ENCODE assay signal across 31 cellular contexts in genomic region chr6:45877970-45878590, GRCh38.
"Had no signal": no experiment of that assay in that cellular context is flagged by ENCODE, and none has a peak within 500 bp of the region (broad histone marks: within the 10 kb centered on the region; RNA-seq: fewer than 3 reads in every experiment).

No MANE protein-coding gene starts in this region.

- H3K27me3 Mint-ChIP-seq: activated B cell treated with CpG ODN at 0.5 μM for 24 hours had no signal

- H3K4me3 ChIP-seq: adrenal gland, body of pancreas, breast epithelium, SJCRH30 had no signal

- H3K36me3 Mint-ChIP-seq: activated CD4-positive, alpha-beta memory T cell treated with anti-CD3 and anti-CD28 coated beads for 36 hours; activated naive CD4-positive, alpha-beta T cell treated with anti-CD3 and anti-CD28 coated beads, Interleukin-2, amount 50 U/mL, for 72 hours; T-cell had no signal

- ATAC-seq: activated naive CD4-positive, alpha-beta T cell treated with anti-CD3 and anti-CD28 coated beads, Interleukin-2, amount 50 U/mL, for 72 hours; activated T-cell treated with anti-CD3 and anti-CD28 coated beads, Interleukin-2, amount 50 U/mL, for 4 hours; body of pancreas; Panc1; T-cell; T-helper 17 cell had no signal

- H3K9me3 ChIP-seq: adrenal gland, body of pancreas, breast epithelium, SJCRH30, SK-N-SH had no signal

- H3K4me2 ChIP-seq: SK-N-SH had no signal

- DNase-seq: activated B cell treated with CpG ODN at 0.5 μM for 24 hours; activated CD4-positive, alpha-beta memory T cell treated with anti-CD3 and anti-CD28 coated beads for 36 hours; activated CD4-positive, alpha-beta T cell treated with anti-CD3 and anti-CD28 coated beads for 4 hours; activated CD4-positive, alpha-beta T cell treated with anti-CD3 and anti-CD28 coated beads, Interleukin-2, amount 50 U/mL, for 1 hour; activated CD4-positive, CD25-positive, alpha-beta regulatory T cell treated with anti-CD3 and anti-CD28 coated beads, Interleukin-2, amount 50 U/mL, for 72 hours; activated CD8-positive, alpha-beta memory T cell treated with anti-CD3 and anti-CD28 coated beads, Interleukin-2, amount 50 U/mL, for 4 hours; activated gamma-delta T cell treated with Interleukin-2 at 50 U/mL for 16 hours; activated naive CD4-positive, alpha-beta T cell treated with anti-CD3 and anti-CD28 coated beads for 36 hours; activated T-cell treated with anti-CD3 and anti-CD28 coated beads for 4 hours; activated T-cell treated with anti-CD3 and anti-CD28 coated beads, Interleukin-2, amount 50 U/mL, for 4 hours; adrenal gland; body of pancreas; KG1; MM.1S; MV-4-11; NCI-H1092; NCI-H1436 treated with DMSO at 0.1 percent for 48 hours; NCI-H1694 treated with DMSO at 0.1 percent for 48 hours; NCI-H2029; NCI-H345; NCI-H524 treated with DMSO at 0.1 percent for 48 hours; SHP77; SJCRH30; SK-N-SH; T-cell; T-helper 17 cell had no signal

- H3K4me1 Mint-ChIP-seq: activated B cell treated with CpG ODN at 0.5 μM for 24 hours, T-cell had no signal

- H3K27ac ChIP-seq: adrenal gland, body of pancreas, breast epithelium, SJCRH30, VCaP had no signal

- H3K27ac Mint-ChIP-seq: activated B cell treated with CpG ODN at 0.5 μM for 24 hours; activated CD4-positive, alpha-beta memory T cell treated with anti-CD3 and anti-CD28 coated beads for 36 hours; activated naive CD4-positive, alpha-beta T cell treated with anti-CD3 and anti-CD28 coated beads for 36 hours; activated naive CD4-positive, alpha-beta T cell treated with anti-CD3 and anti-CD28 coated beads, Interleukin-2, amount 50 U/mL, for 72 hours; activated T-helper 1 cell treated with anti-CD3 and anti-CD28 coated beads, Interleukin-12 subunit alpha, Interleukin-12 subunit beta, Interleukin-2, Interleukin-4 antibody, amounts not matched to agents 30 ng/mL and 10 ng/mL and 1 ng/mL, durations not matched to agents 14 hours and 24 hours and 36 hours; T-cell; T-helper 17 cell had no signal

- H3K27me3 ChIP-seq: adrenal gland, body of pancreas, breast epithelium, SJCRH30 had no signal

- H3K9me3 Mint-ChIP-seq: activated B cell treated with CpG ODN at 0.5 μM for 24 hours; activated CD4-positive, alpha-beta memory T cell treated with anti-CD3 and anti-CD28 coated beads for 36 hours; activated naive CD4-positive, alpha-beta T cell treated with anti-CD3 and anti-CD28 coated beads for 36 hours; activated T-cell treated with anti-CD3 and anti-CD28 coated beads, Interleukin-2, amount 50 U/mL, for 4 hours; activated T-helper 1 cell treated with anti-CD3 and anti-CD28 coated beads, Interleukin-12 subunit alpha, Interleukin-12 subunit beta, Interleukin-2, Interleukin-4 antibody, amounts not matched to agents 30 ng/mL and 10 ng/mL and 1 ng/mL, durations not matched to agents 14 hours and 24 hours and 36 hours had no signal

- H3K9ac ChIP-seq: SK-N-SH had no signal

- H3K4me3 Mint-ChIP-seq: activated B cell treated with CpG ODN at 0.5 μM for 24 hours; activated CD4-positive, alpha-beta memory T cell treated with anti-CD3 and anti-CD28 coated beads for 36 hours; activated naive CD4-positive, alpha-beta T cell treated with anti-CD3 and anti-CD28 coated beads for 36 hours; activated T-cell treated with anti-CD3 and anti-CD28 coated beads, Interleukin-2, amount 50 U/mL, for 4 hours; activated T-helper 1 cell treated with anti-CD3 and anti-CD28 coated beads, Interleukin-12 subunit alpha, Interleukin-12 subunit beta, Interleukin-2, Interleukin-4 antibody, amounts not matched to agents 30 ng/mL and 10 ng/mL and 1 ng/mL, durations not matched to agents 14 hours and 24 hours and 36 hours; T-cell; T-helper 17 cell had no signal

- H3K36me3 ChIP-seq: adrenal gland, breast epithelium, SJCRH30 had no signal

- H3K4me1 ChIP-seq: adrenal gland, body of pancreas, breast epithelium, SJCRH30 had no signal
